In the genomic region with DNA sequence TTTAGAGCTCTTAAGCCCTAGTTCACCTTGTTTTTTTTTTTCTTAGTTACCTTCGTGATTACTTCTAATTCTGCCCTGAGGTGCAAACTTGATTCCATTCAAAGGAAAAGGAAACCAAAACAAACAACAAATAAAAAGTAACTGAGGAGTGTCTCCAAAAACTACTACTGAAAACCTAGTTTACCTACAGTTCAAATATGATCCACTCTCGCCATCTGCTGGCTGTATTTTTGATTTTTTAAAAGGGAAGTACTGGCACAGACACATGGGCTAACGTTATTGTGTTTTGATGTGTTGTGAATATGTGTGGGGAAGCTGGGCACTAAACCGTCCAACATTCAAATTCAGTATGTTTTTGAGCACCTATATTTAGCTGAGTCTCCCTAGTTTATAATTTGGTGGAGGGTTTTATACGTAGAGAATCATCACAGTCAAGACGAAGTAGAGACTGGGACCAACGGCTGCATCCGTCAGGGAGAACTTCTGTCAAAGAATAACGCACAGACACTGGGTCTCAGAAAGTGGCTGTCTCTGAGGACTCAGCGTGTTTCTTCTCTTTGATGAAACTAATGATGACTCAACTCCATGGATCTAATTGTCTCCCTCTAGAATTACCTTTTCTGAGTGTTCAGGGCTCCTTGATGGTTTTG, we compare ENCODE assay signal across 8 cellular contexts.
DNase-seq lines count a peak whose midpoint lies in the region; ATAC-seq and TF ChIP-seq lines count a peak whose summit lies in the region.

No MANE protein-coding gene starts in this region.

- H3K27me3 ChIP-seq in BLaER1 treated with 17β-estradiol and CSF1 and Interleukin-3, amounts not matched to agents 10 nM and 100 nM, result no peaks in the 10 kb centered on the region
- H3K27me3 ChIP-seq in upper lobe of left lung, result no peaks in the 10 kb centered on the region

- TF ChIP-seq CTCF in MCF 10A (IDR thresholded peaks at IDR 0.05; ENCODE audit: unreplicated experiment), result peak; percentile 73
- TF ChIP-seq CTCF in upper lobe of left lung (IDR thresholded peaks at IDR 0.05), result peak in 5 of 6 experiments; percentile 26 to 68 (median 59)

- BruUV-seq in MCF 10A (replicated peaks; lab: Mats Ljungman, UMichigan), result no TSS peak

- POLR2A ChIA-PET in MCF 10A (lab: Yijun Ruan, JAX), result interaction anchor here (0.7 to 2.0 kb wide), 7 partner anchors 14 to 1109 kb away, joined by 3 to 6 read pairs (median 5); a partner anchor contains a TSS

- H3K27ac ChIP-seq in BLaER1 treated with 17β-estradiol and CSF1 and Interleukin-3, amounts not matched to agents 10 nM and 100 nM, result no peak overlapping the region; a peak in 1 of 22 replicates
- H3K27ac ChIP-seq in upper lobe of left lung, result no peak overlapping the region

- no peak for TF ChIP-seq POLR2A in upper lobe of left lung (IDR thresholded peaks at IDR 0.05)

- intact Hi-C loops in MCF 10A (cut with micrococcal nuclease), result loop anchor here (1.0 to 10.0 kb wide), 9 partner anchors 270 to 1929 kb away; no protein-coding TSS in a partner anchor

- H3K9me3 ChIP-seq in BLaER1 treated with 17β-estradiol and CSF1 and Interleukin-3, amounts not matched to agents 10 nM and 100 nM (replicated peaks in 1 of 11), result peaks cover 0 to 6% (median 4%) of the 10 kb centered on the region in 11 experiments; a peak in 7 of 22 replicates
- no peaks in the 10 kb centered on the region for H3K9me3 ChIP-seq in upper lobe of left lung

- H3K27me3 Mint-ChIP-seq in MCF 10A (ENCODE audit: insufficient read depth, unreplicated experiment), result no peaks in the 10 kb centered on the region

- H3K4me2 ChIP-seq in BLaER1 treated with 17β-estradiol and CSF1 and Interleukin-3, amounts not matched to agents 10 nM and 100 nM, result peak overlapping the region in 7 of 11 experiments; percentile 19 to 54 (median 39); a peak in 7 of 22 replicates

- H3K36me3 ChIP-seq in BLaER1 treated with 17β-estradiol and CSF1 and Interleukin-3, amounts not matched to agents 10 nM and 100 nM, result no peaks in the 10 kb centered on the region
- H3K36me3 ChIP-seq in upper lobe of left lung, result no peaks in the 10 kb centered on the region

- no peak for TF ChIP-seq EP300 in upper lobe of left lung (IDR thresholded peaks at IDR 0.05)

- H4K20me1 ChIP-seq in BLaER1 treated with 17β-estradiol and CSF1 and Interleukin-3, amounts not matched to agents 10 nM and 100 nM, result no peaks in the 10 kb centered on the region

- H3K4me3 ChIP-seq in BLaER1 treated with 17β-estradiol and CSF1 and Interleukin-3, amounts not matched to agents 10 nM and 100 nM, result no peak overlapping the region; a peak in 1 of 20 replicates
- no peak overlapping the region for H3K4me3 ChIP-seq in upper lobe of left lung

- ATAC-seq in GM18867 (IDR thresholded peaks at IDR 0.05; ENCODE audit: unreplicated experiment) (peak; percentile 88), HG03460 (IDR thresholded peaks at IDR 0.05; ENCODE audit: unreplicated experiment) (peak; percentile 82), upper lobe of left lung (ENCODE audit: low FRiP score in 2 of 2) (peak in 1 of 2 donors; percentile 83)

- H3K4me1 Mint-ChIP-seq in MCF 10A (ENCODE audit: insufficient read depth, unreplicated experiment), result no peaks in the 10 kb centered on the region

- H3K9me3 Mint-ChIP-seq in MCF 10A (ENCODE audit: unreplicated experiment), result no peaks in the 10 kb centered on the region

- H3K27ac Mint-ChIP-seq in MCF 10A (ENCODE audit: low read depth, unreplicated experiment), result no peak overlapping the region

- peaks cover 0 to 11% (median 0%) of the 10 kb centered on the region in 10 experiments; a peak in 3 of 20 replicates for H3K4me1 ChIP-seq in BLaER1 treated with 17β-estradiol and CSF1 and Interleukin-3, amounts not matched to agents 10 nM and 100 nM
- peaks cover 0 to 5% (median 1%) of the 10 kb centered on the region in 4 donors for H3K4me1 ChIP-seq in upper lobe of left lung

- WGBS in upper lobe of left lung, 2 donors, result 12% methylated on average over 8 to 10 of the region's 10 CpGs

- DNase-seq in NCI-H748 (lab: John Stamatoyannopoulos, UW; ENCODE audit: unreplicated experiment) (peak; percentile 88), MCF 10A (ENCODE audit: unreplicated experiment) (peak; percentile 75), kidney tubule cell (ENCODE audit: low spot score) (peak; percentile 84), upper lobe of left lung (no peak), GF-D8 (lab: John Stamatoyannopoulos, UW) (no peak)

- CTCF ChIA-PET in MCF 10A (lab: Yijun Ruan, JAX), result interaction anchor here (0.6 to 2.7 kb wide), 78 partner anchors 9 to 1934 kb away, joined by 3 to 22 read pairs (median 4); a partner anchor contains a TSS

- H3K9ac ChIP-seq in BLaER1 treated with 17β-estradiol and CSF1 and Interleukin-3, amounts not matched to agents 10 nM and 100 nM, result peak overlapping the region in 5 of 11 experiments; percentile 16 to 40 (median 23); a peak in 6 of 22 replicates

- H3K4me3 Mint-ChIP-seq in MCF 10A (ENCODE audit: unreplicated experiment), result no peak overlapping the region

- H3K36me3 Mint-ChIP-seq in MCF 10A (ENCODE audit: insufficient read depth, unreplicated experiment), result no peaks in the 10 kb centered on the region

Comparison
In these comparisons a context has a peak if more than half of its experiments do, and no peak if none do; other contexts are left out.
1. DNase-seq: peak in NCI-H748 (single experiment), MCF 10A (single experiment) and kidney tubule cell (single experiment); none in upper lobe of left lung (0 of 2) and GF-D8 (single experiment).